In genomic region chr1:235136111-235136510, GRCh38 we compare ENCODE assay signal across 25 cellular contexts. TPM values are rescaled to one million over a fixed set of nuclear protein-coding genes. Genes with fewer than 3 reads are reported as not detected.
DNase-seq lines count a peak whose midpoint lies in the region; ATAC-seq, FAIRE-seq and TF ChIP-seq lines count a peak whose summit lies in the region.
"Had no signal": no experiment of that assay in that cellular context is flagged by ENCODE, and none has a peak within 500 bp of the region (broad histone marks: within the 10 kb centered on the region; RNA-seq: fewer than 3 reads in every experiment).

No MANE protein-coding gene starts in this region.

- TF ChIP-seq EP300 in HepG2 (IDR thresholded peaks at IDR 0.05; ENCODE audit: low read depth in 2 of 2, low read length in 2 of 2): no peak
- no peak for TF ChIP-seq EP300 in HepG2 (CRISPR knock-in tag; IDR thresholded peaks at IDR 0.05; ENCODE audit: borderline replicate concordance)

- DNase-seq in right lobe of liver (no peak), HepG2 (ENCODE audit: low spot score) (no peak), NCI-H2029 treated with DMSO at 0.1 percent for 48 hours (lab: John Stamatoyannopoulos, UW) (peak; percentile 56), body of pancreas (peak in 3 of 4 donors; percentile 20 to 30 (median 24)), neural progenitor cell (ENCODE audit: low spot score) (no peak)
- DNase-seq in stimulated activated effector memory CD8-positive, alpha-beta T cell treated with anti-CD3 and anti-CD28 coated beads, Interleukin-12 subunit alpha, Interleukin-12 subunit beta, amount 100 ng/mL, for 72 hours (ENCODE audit: low spot score in 2 of 2): no peak
- DNase-seq: activated CD4-positive, alpha-beta memory T cell treated with anti-CD3 and anti-CD28 coated beads, Interleukin-2, amount 10 ng/mL, durations not matched to agents 7 days and 5 days; activated naive CD4-positive, alpha-beta T cell treated with Interleukin-2 at 50 U/mL for 16 hours; activated T-cell treated with anti-CD3 and anti-CD28 coated beads, Interleukin-2, amount 50 U/mL, for 4 hours; caudate nucleus; CD4-positive, CD25-positive, alpha-beta regulatory T cell; glutamatergic neuron; MG63; NCI-H146; NCI-H345; NCI-H82; stimulated activated CD8-positive, alpha-beta memory T cell treated with anti-CD3 and anti-CD28 coated beads, Interleukin-4, amount 100 ng/mL, for 48 hours; T-helper 1 cell had no signal

- TF ChIP-seq RAD21 in HepG2 (CRISPR knock-in tag; IDR thresholded peaks at IDR 0.05): no peak

- TF ChIP-seq CTCF in right lobe of liver (IDR thresholded peaks at IDR 0.05): no peak
- TF ChIP-seq CTCF in HepG2 (CRISPR knock-in tag; IDR thresholded peaks at IDR 0.05): no peak
- no peak for TF ChIP-seq CTCF in body of pancreas (IDR thresholded peaks at IDR 0.05)
- no peak for TF ChIP-seq CTCF in neural progenitor cell (IDR thresholded peaks at IDR 0.05)

- no peaks in the 10 kb centered on the region for H3K9me3 ChIP-seq in right lobe of liver
- H3K9me3 ChIP-seq in HepG2 (ENCODE audit: low read length): no peaks in the 10 kb centered on the region
- no peaks in the 10 kb centered on the region for H3K9me3 ChIP-seq in body of pancreas
- H3K9me3 ChIP-seq in neural progenitor cell (ENCODE audit: low read depth): no peaks in the 10 kb centered on the region
- H3K9me3 ChIP-seq: ascending aorta, MG63 had no signal

- H2AFZ ChIP-seq in HepG2 (ENCODE audit: low read length) (no peak overlapping the region), neural progenitor cell (replicated peaks) (no peak overlapping the region)

- peaks cover 89% of the 10 kb centered on the region for H3K36me3 Mint-ChIP-seq in stimulated activated effector memory CD8-positive, alpha-beta T cell treated with anti-CD3 and anti-CD28 coated beads, Interleukin-12 subunit alpha, Interleukin-12 subunit beta, amount 100 ng/mL, for 72 hours
- H3K36me3 Mint-ChIP-seq in neural progenitor cell: peaks cover 27% of the 10 kb centered on the region

- intact Hi-C loops in right lobe of liver (cut with DNase I): no loop called here
- intact Hi-C loops in HepG2 (cut with micrococcal nuclease; ENCODE audit: unreplicated experiment): no loop called here
- intact Hi-C loops in body of pancreas (cut with DNase I): no loop called here

- H4K20me1 ChIP-seq in HepG2 (ENCODE audit: insufficient read depth, low read length) (no peaks in the 10 kb centered on the region), neural progenitor cell (ENCODE audit: low read depth) (no peaks in the 10 kb centered on the region)

- CTCF ChIA-PET in HepG2 (lab: Yijun Ruan, JAX; ENCODE audit: low intra/inter-chr PET ratio, low total read pairs): no interaction called here

- no peak for FAIRE-seq in HepG2 (lab: Jason Lieb, UNC)

- TF ChIP-seq POLR2A in right lobe of liver (IDR thresholded peaks at IDR 0.05) (no peak), HepG2 (IDR thresholded peaks at IDR 0.05; ENCODE audit: insufficient read depth in 1 of 2, low read depth in 2 of 2, low read length in 2 of 2) (no peak), body of pancreas (IDR thresholded peaks at IDR 0.05) (no peak)

- peaks cover 2% of the 10 kb centered on the region for H3K27me3 Mint-ChIP-seq in neural progenitor cell (ENCODE audit: insufficient read depth, low read depth)
- H3K27me3 Mint-ChIP-seq: activated CD4-positive, alpha-beta memory T cell treated with anti-CD3 and anti-CD28 coated beads, Interleukin-2, amount 10 ng/mL, durations not matched to agents 7 days and 5 days; CD4-positive, CD25-positive, alpha-beta regulatory T cell; IgD-negative memory B cell; progenitor cell of endocrine pancreas had no signal

- no TSS peak for BruUV-seq in HepG2 (replicated peaks; lab: Mats Ljungman, UMichigan)

- POLR2A ChIA-PET in HepG2 (lab: Yijun Ruan, JAX): no interaction called here

- no peaks in the 10 kb centered on the region for H3K79me2 ChIP-seq in HepG2 (ENCODE audit: insufficient read depth, low read length)
- H3K79me2 ChIP-seq in neural progenitor cell (ENCODE audit: low read depth): no peaks in the 10 kb centered on the region

- H3K36me3 ChIP-seq in right lobe of liver: peaks cover 10 to 44% (median 19%) of the 10 kb centered on the region in 4 donors
- peaks cover 25 to 74% of the 10 kb centered on the region in 2 experiments for H3K36me3 ChIP-seq in HepG2 (replicated peaks in 1 of 2; ENCODE audit: control insufficient read depth in 1 of 2, insufficient read depth in 2 of 2, low read length in 2 of 2)
- peaks cover 0 to 19% of the 10 kb centered on the region in 2 donors for H3K36me3 ChIP-seq in body of pancreas (replicated peaks in 1 of 2; ENCODE audit: insufficient read depth in 1 of 2, low read depth in 2 of 2)
- H3K36me3 ChIP-seq in neural progenitor cell: peaks cover 3% of the 10 kb centered on the region

- peak overlapping the region; percentile 48 for H3K27ac Mint-ChIP-seq in stimulated activated effector memory CD8-positive, alpha-beta T cell treated with anti-CD3 and anti-CD28 coated beads, Interleukin-12 subunit alpha, Interleukin-12 subunit beta, amount 100 ng/mL, for 72 hours
- no peak overlapping the region for H3K27ac Mint-ChIP-seq in neural progenitor cell
- H3K27ac Mint-ChIP-seq: activated CD4-positive, alpha-beta memory T cell treated with anti-CD3 and anti-CD28 coated beads, Interleukin-2, amount 10 ng/mL, durations not matched to agents 7 days and 5 days; progenitor cell of endocrine pancreas had no signal

- H3K27ac ChIP-seq in right lobe of liver: no peak overlapping the region
- H3K27ac ChIP-seq in HepG2 (ENCODE audit: extremely low read length, insufficient read depth, low read length): no peak overlapping the region
- H3K27ac ChIP-seq in body of pancreas: no peak overlapping the region
- H3K27ac ChIP-seq in neural progenitor cell: no peak overlapping the region
- H3K27ac ChIP-seq: ascending aorta had no signal

- 41% methylated on average over 4 of the region's 4 CpGs for WGBS in right lobe of liver (ENCODE audit: insufficient coverage, low coverage, low lambda C conversion rate, missing lambda C conversion rate)
- WGBS in HepG2 (ENCODE audit: low lambda C conversion rate): 86% methylated on average over 4 of the region's 4 CpGs
- WGBS in body of pancreas, 2 donors: 38 to 48% methylated on average over 4 of the region's 4 CpGs

- no peak overlapping the region for H3K9ac ChIP-seq in HepG2 (ENCODE audit: insufficient read depth, low read depth, low read length)
- no peak overlapping the region for H3K9ac ChIP-seq in neural progenitor cell

- peaks cover 19% of the 10 kb centered on the region for H3F3A ChIP-seq in neural progenitor cell (ENCODE audit: low read depth)

- H3K4me1 Mint-ChIP-seq in stimulated activated effector memory CD8-positive, alpha-beta T cell treated with anti-CD3 and anti-CD28 coated beads, Interleukin-12 subunit alpha, Interleukin-12 subunit beta, amount 100 ng/mL, for 72 hours: peaks cover 17% of the 10 kb centered on the region
- no peaks in the 10 kb centered on the region for H3K4me1 Mint-ChIP-seq in neural progenitor cell
- H3K4me1 Mint-ChIP-seq: neural crest cell had no signal

- H3K9me3 Mint-ChIP-seq in stimulated activated effector memory CD8-positive, alpha-beta T cell treated with anti-CD3 and anti-CD28 coated beads, Interleukin-12 subunit alpha, Interleukin-12 subunit beta, amount 100 ng/mL, for 72 hours: no peaks in the 10 kb centered on the region
- no peaks in the 10 kb centered on the region for H3K9me3 Mint-ChIP-seq in neural progenitor cell
- H3K9me3 Mint-ChIP-seq: activated CD4-positive, alpha-beta memory T cell treated with anti-CD3 and anti-CD28 coated beads, Interleukin-2, amount 10 ng/mL, durations not matched to agents 7 days and 5 days; activated T-cell treated with anti-CD3 and anti-CD28 coated beads, Interleukin-2, amount 50 U/mL, for 4 hours; CD4-positive, CD25-positive, alpha-beta regulatory T cell; IgD-negative memory B cell; neural crest cell had no signal

- H3K27me3 ChIP-seq in right lobe of liver (no peaks in the 10 kb centered on the region), HepG2 (ENCODE audit: control insufficient read depth in 1 of 2, insufficient read depth in 2 of 2, low read length in 2 of 2) (no peaks in the 10 kb centered on the region), body of pancreas (no peaks in the 10 kb centered on the region), neural progenitor cell (no peaks in the 10 kb centered on the region)
- H3K27me3 ChIP-seq: ascending aorta, MG63 had no signal

- H3K4me1 ChIP-seq in right lobe of liver: no peaks in the 10 kb centered on the region
- H3K4me1 ChIP-seq in HepG2 (ENCODE audit: insufficient read depth, low read length): peaks cover 10% of the 10 kb centered on the region
- H3K4me1 ChIP-seq in body of pancreas: no peaks in the 10 kb centered on the region
- no peaks in the 10 kb centered on the region for H3K4me1 ChIP-seq in neural progenitor cell
- H3K4me1 ChIP-seq: ascending aorta had no signal

- H3K4me2 ChIP-seq in HepG2 (ENCODE audit: low read depth, low read length): no peak overlapping the region
- H3K4me2 ChIP-seq in neural progenitor cell: no peak overlapping the region

- peak; percentile 57 to 86 (median 69) for ATAC-seq in right lobe of liver
- ATAC-seq in HepG2: no peak
- no peak for ATAC-seq in body of pancreas
- ATAC-seq in stimulated activated effector memory CD8-positive, alpha-beta T cell treated with anti-CD3 and anti-CD28 coated beads, Interleukin-12 subunit alpha, Interleukin-12 subunit beta, amount 100 ng/mL, for 72 hours: no peak
- no peak for ATAC-seq in HG02642 (IDR thresholded peaks at IDR 0.05; ENCODE audit: poor library complexity, unreplicated experiment)
- ATAC-seq: activated CD4-positive, CD25-positive, alpha-beta regulatory T cell treated with anti-CD3 and anti-CD28 coated beads, Interleukin-2, amount 50 U/mL, for 24 hours; activated T-cell treated with anti-CD3 and anti-CD28 coated beads, Interleukin-2, amount 50 U/mL, for 4 hours; Right ventricle myocardium inferior had no signal

- in situ Hi-C loops in HepG2 (cut with HindIII; ENCODE audit: extremely low pct_ligation_motif_present, low pct_unique_long_range_greater_than_20kb): no loop called here

- H3K4me3 ChIP-seq in right lobe of liver (no peak overlapping the region), HepG2 (replicated peaks in 1 of 3; ENCODE audit: insufficient read depth in 1 of 3, low read depth in 2 of 3, low read length in 3 of 3) (no peak overlapping the region), body of pancreas (no peak overlapping the region), neural progenitor cell (no peak overlapping the region)
- H3K4me3 ChIP-seq: ascending aorta, MG63 had no signal

- no peak overlapping the region for H3K4me3 Mint-ChIP-seq in stimulated activated effector memory CD8-positive, alpha-beta T cell treated with anti-CD3 and anti-CD28 coated beads, Interleukin-12 subunit alpha, Interleukin-12 subunit beta, amount 100 ng/mL, for 72 hours
- H3K4me3 Mint-ChIP-seq in neural progenitor cell: no peak overlapping the region
- H3K4me3 Mint-ChIP-seq: activated CD4-positive, alpha-beta memory T cell treated with anti-CD3 and anti-CD28 coated beads, Interleukin-2, amount 10 ng/mL, durations not matched to agents 7 days and 5 days; activated T-cell treated with anti-CD3 and anti-CD28 coated beads, Interleukin-2, amount 50 U/mL, for 4 hours; neural crest cell had no signal

RNA-seq across cellular contexts. Expression of gene TOMM20, which starts 7.5 kb away (rescaled TPM):
- total RNA-seq in right lobe of liver (10 to 100 TPM; 33.0 to 59.2 (median 42.7) TPM), HepG2 (2016; rRNA removed; fragmentation: Illumina TruSeq; extraction: Trizol) (138 and 153 TPM in 2 replicates), body of pancreas (10 to 100 TPM; 54.7 to 75.2 TPM), neural progenitor cell (ENCODE audit: low replicate concordance) (154 and 212 TPM in 2 replicates)
- 69.4 and 87.9 TPM in 2 replicates for total RNA-seq in HepG2 (2016; cell fraction: cytosol; rRNA removed; fragmentation: Illumina TruSeq; extraction: Trizol; ENCODE audit: low read depth)
- 150 and 155 TPM in 2 replicates for total RNA-seq in HepG2 (2016; cell fraction: insoluble cytoplasmic fraction; rRNA removed; fragmentation: Illumina TruSeq; extraction: Trizol)
- 161 and 181 TPM in 2 replicates for total RNA-seq in HepG2 (2016; cell fraction: membrane; rRNA removed; fragmentation: Illumina TruSeq; extraction: Trizol)
- 122 and 141 TPM in 2 replicates for total RNA-seq in HepG2 (2016; cell fraction: nucleus; rRNA removed; fragmentation: Illumina TruSeq; extraction: Trizol)
- polyA plus RNA-seq in HepG2 (2011; rRNA removed): 298 and 376 TPM in 2 replicates
- polyA plus RNA-seq in HepG2 (2011; cell fraction: cytosol; rRNA removed): 138 and 172 TPM in 2 replicates
- 48.3 and 58.7 TPM in 2 replicates for polyA plus RNA-seq in HepG2 (2011; cell fraction: nucleus; rRNA removed)
- polyA plus RNA-seq in HepG2 (2012): 275 and 344 TPM in 2 replicates
- polyA plus RNA-seq in HepG2 (2016; cell fraction: cytosol; fragmentation: Illumina TruSeq; extraction: Trizol; ENCODE audit: low read depth): 107 and 127 TPM in 2 replicates
- 138 and 146 TPM in 2 replicates for polyA plus RNA-seq in HepG2 (2016; cell fraction: insoluble cytoplasmic fraction; fragmentation: Illumina TruSeq; extraction: Trizol; ENCODE audit: low read depth)
- polyA plus RNA-seq in HepG2 (2016; cell fraction: membrane; fragmentation: Illumina TruSeq; extraction: Trizol; ENCODE audit: low read depth): 182 and 204 TPM in 2 replicates
- 192 and 196 TPM in 2 replicates for polyA plus RNA-seq in HepG2 (2016; cell fraction: nucleus; fragmentation: Illumina TruSeq; extraction: Trizol; ENCODE audit: insufficient read depth, low read depth)
- 29.6 and 82.1 TPM in 2 replicates for polyA minus RNA-seq in HepG2 (2011; rRNA and poly(A)+ RNA removed; ENCODE audit: low replicate concordance)
- 136 and 144 TPM in 2 replicates for polyA minus RNA-seq in HepG2 (2011; cell fraction: cytosol; rRNA and poly(A)+ RNA removed)
- 77.8 and 97.8 TPM in 2 replicates for polyA minus RNA-seq in HepG2 (2011; cell fraction: nucleus; rRNA and poly(A)+ RNA removed)

RNA-seq across cellular contexts. Expression of gene RBM34, which starts 24.9 kb away (rescaled TPM):
- total RNA-seq in right lobe of liver: 10 to 100 TPM; 16.6 to 37.7 (median 24.7) TPM
- 73.0 and 105 TPM in 2 replicates for total RNA-seq in HepG2 (2016; rRNA removed; fragmentation: Illumina TruSeq; extraction: Trizol)
- total RNA-seq in HepG2 (2016; cell fraction: cytosol; rRNA removed; fragmentation: Illumina TruSeq; extraction: Trizol; ENCODE audit: low read depth): 20.7 and 28.7 TPM in 2 replicates
- 75.9 and 117 TPM in 2 replicates for total RNA-seq in HepG2 (2016; cell fraction: insoluble cytoplasmic fraction; rRNA removed; fragmentation: Illumina TruSeq; extraction: Trizol)
- total RNA-seq in HepG2 (2016; cell fraction: membrane; rRNA removed; fragmentation: Illumina TruSeq; extraction: Trizol): 40.3 and 46.0 TPM in 2 replicates
- 53.9 and 58.5 TPM in 2 replicates for total RNA-seq in HepG2 (2016; cell fraction: nucleus; rRNA removed; fragmentation: Illumina TruSeq; extraction: Trizol)
- polyA plus RNA-seq in HepG2 (2011; rRNA removed): 29.5 and 34.7 TPM in 2 replicates
- polyA plus RNA-seq in HepG2 (2011; cell fraction: cytosol; rRNA removed): 33.1 and 35.4 TPM in 2 replicates
- polyA plus RNA-seq in HepG2 (2011; cell fraction: nucleus; rRNA removed): 17.2 and 19.6 TPM in 2 replicates
- polyA plus RNA-seq in HepG2 (2012): 66.2 and 93.3 TPM in 2 replicates
- 25.6 and 27.5 TPM in 2 replicates for polyA plus RNA-seq in HepG2 (2016; cell fraction: cytosol; fragmentation: Illumina TruSeq; extraction: Trizol; ENCODE audit: low read depth)
- polyA plus RNA-seq in HepG2 (2016; cell fraction: insoluble cytoplasmic fraction; fragmentation: Illumina TruSeq; extraction: Trizol; ENCODE audit: low read depth): 124 and 129 TPM in 2 replicates
- polyA plus RNA-seq in HepG2 (2016; cell fraction: membrane; fragmentation: Illumina TruSeq; extraction: Trizol; ENCODE audit: low read depth): 42.1 and 46.7 TPM in 2 replicates
- polyA plus RNA-seq in HepG2 (2016; cell fraction: nucleus; fragmentation: Illumina TruSeq; extraction: Trizol; ENCODE audit: insufficient read depth, low read depth): 66.9 and 70.6 TPM in 2 replicates
- polyA minus RNA-seq in HepG2 (2011; rRNA and poly(A)+ RNA removed; ENCODE audit: low replicate concordance): 14.6 and 22.5 TPM in 2 replicates
- 9.6 and 17.9 TPM in 2 replicates for polyA minus RNA-seq in HepG2 (2011; cell fraction: cytosol; rRNA and poly(A)+ RNA removed)
- 50.9 and 51.7 TPM in 2 replicates for polyA minus RNA-seq in HepG2 (2011; cell fraction: nucleus; rRNA and poly(A)+ RNA removed)
- total RNA-seq in body of pancreas: 10 to 100 TPM; 13.2 to 26.2 TPM
- total RNA-seq in neural progenitor cell (ENCODE audit: low replicate concordance): 90.4 and 107 TPM in 2 replicates

Comparison
In these comparisons a context has a peak if more than half of its experiments do, and no peak if none do; other contexts are left out.
1. ATAC-seq: peak in right lobe of liver (4 of 4); none in HepG2 (single experiment), body of pancreas (single experiment), stimulated activated effector memory CD8-positive, alpha-beta T cell treated with anti-CD3 and anti-CD28 coated beads, Interleukin-12 subunit alpha, Interleukin-12 subunit beta, amount 100 ng/mL, for 72 hours (single experiment) and HG02642 (single experiment).
2. DNase-seq: peak in NCI-H2029 treated with DMSO at 0.1 percent for 48 hours (single experiment) and body of pancreas (3 of 4); none in right lobe of liver (0 of 3), HepG2 (single experiment), stimulated activated effector memory CD8-positive, alpha-beta T cell treated with anti-CD3 and anti-CD28 coated beads, Interleukin-12 subunit alpha, Interleukin-12 subunit beta, amount 100 ng/mL, for 72 hours (0 of 2) and neural progenitor cell (single experiment).